1 cellular context compared by ENCODE assay signal in the genomic region with DNA sequence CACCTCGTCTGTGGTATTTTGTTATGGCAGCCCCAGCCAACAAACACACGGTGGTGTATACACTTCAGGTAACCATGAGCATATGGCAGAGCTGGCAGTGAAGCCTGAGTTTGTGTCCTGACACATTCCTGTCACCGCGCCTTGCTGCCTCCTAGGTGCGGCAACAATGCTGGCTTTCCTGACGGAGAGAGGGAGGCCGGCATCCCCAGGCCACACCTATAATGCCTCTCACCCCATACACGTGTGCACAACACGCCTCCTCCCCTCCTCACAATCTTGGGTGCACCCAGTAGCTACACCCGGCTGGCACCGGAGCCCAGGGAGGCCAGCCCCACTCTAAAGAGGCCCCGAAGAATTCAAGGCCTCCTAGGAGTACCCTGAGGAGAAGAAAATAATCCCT.
TF ChIP-seq lines count a peak whose summit lies in the region.

No MANE protein-coding gene starts in this region.

TF ChIP-seq in GM12878, 131 proteins besides CTCF, POLR2A, EP300 and RAD21 (continued from another document):
- TF ChIP-seq, protein P1, sequence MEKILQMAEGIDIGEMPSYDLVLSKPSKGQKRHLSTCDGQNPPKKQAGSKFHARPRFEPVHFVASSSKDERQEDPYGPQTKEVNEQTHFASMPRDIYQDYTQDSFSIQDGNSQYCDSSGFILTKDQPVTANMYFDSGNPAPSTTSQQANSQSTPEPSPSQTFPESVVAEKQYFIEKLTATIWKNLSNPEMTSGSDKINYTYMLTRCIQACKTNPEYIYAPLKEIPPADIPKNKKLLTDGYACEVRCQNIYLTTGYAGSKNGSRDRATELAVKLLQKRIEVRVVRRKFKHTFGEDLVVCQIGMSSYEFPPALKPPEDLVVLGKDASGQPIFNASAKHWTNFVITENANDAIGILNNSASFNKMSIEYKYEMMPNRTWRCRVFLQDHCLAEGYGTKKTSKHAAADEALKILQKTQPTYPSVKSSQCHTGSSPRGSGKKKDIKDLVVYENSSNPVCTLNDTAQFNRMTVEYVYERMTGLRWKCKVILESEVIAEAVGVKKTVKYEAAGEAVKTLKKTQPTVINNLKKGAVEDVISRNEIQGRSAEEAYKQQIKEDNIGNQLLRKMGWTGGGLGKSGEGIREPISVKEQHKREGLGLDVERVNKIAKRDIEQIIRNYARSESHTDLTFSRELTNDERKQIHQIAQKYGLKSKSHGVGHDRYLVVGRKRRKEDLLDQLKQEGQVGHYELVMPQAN (conservative IDR thresholded peaks at IDR 0.05), result no peak
